ENCODE assay signal across 1 cellular context in genomic region chr7:1646391-1646790, GRCh38.
TF ChIP-seq lines count a peak whose summit lies in the region.

No MANE protein-coding gene starts in this region.

TF ChIP-seq in HepG2, 621 proteins besides CTCF, POLR2A, EP300 and RAD21 (continued from another document):
- TF ChIP-seq ZNF704 (CRISPR knock-in tag; IDR thresholded peaks at IDR 0.05; ENCODE audit: borderline replicate concordance) = no peak
- TF ChIP-seq KLF12 (CRISPR knock-in tag; IDR thresholded peaks at IDR 0.05; ENCODE audit: borderline replicate concordance) = no peak
